In the genomic region with DNA sequence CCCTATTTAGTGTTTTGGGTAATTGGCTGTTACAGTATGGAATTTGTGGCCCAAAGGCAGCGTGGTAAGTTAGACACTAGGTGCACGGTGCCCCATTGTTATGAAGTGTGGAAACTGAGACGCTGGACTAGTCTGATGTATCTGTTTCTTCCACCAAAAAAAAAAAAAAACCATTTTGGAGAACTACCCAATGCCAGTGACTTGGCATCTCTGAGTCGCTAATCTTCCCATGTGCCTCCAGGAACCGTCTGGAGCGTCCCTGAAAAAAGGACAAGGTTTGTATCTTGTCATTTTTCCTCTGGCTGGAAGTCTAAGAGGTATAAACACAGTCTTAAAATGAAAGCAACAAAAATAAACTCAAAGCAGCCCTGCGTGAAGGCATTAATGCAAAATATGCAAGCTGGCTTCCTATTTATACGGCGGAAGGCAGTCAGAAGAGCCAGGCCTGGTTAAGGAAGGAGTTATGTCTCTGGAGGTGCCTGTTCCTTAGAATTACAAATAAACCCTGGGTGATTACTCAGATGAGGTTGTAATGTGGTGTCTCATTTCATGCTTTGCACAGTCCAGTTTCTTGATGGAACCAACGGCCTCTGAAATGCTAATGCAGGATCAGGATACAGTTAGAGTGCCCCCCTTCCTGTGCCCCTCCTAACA, we compare ENCODE assay signal across 10 cellular contexts. TPM values are rescaled to one million over a fixed set of nuclear protein-coding genes. Genes with fewer than 3 reads are reported as not detected.
DNase-seq lines count a peak whose midpoint lies in the region; ATAC-seq and TF ChIP-seq lines count a peak whose summit lies in the region.
"Had no signal": no experiment of that assay in that cellular context is flagged by ENCODE, and none has a peak within 500 bp of the region (broad histone marks: within the 10 kb centered on the region; RNA-seq: fewer than 3 reads in every experiment).

No MANE protein-coding gene starts in this region.

- TF ChIP-seq CTCF in CD14-positive monocyte (IDR thresholded peaks at IDR 0.05) (no peak), PC-9 (conservative IDR thresholded peaks at IDR 0.05) (no peak), osteocyte (IDR thresholded peaks at IDR 0.05) (no peak)

- POLR2A ChIA-PET in PC-9 (lab: Charles Lee; ENCODE audit: unreplicated experiment): no interaction called here

- WGBS in esophagus, 2 donors: 29 to 34% methylated on average over 10 of the region's 10 CpGs

- intact Hi-C loops in CD14-positive monocyte (cut with micrococcal nuclease): no loop called here
- intact Hi-C loops in PC-9 (cut with micrococcal nuclease; ENCODE audit: unreplicated experiment): loop anchor here (2.0 kb wide), 2 partner anchors 19 to 31 kb away; no protein-coding TSS in a partner anchor

- H3K9me2 ChIP-seq in PC-9 (ENCODE audit: insufficient read depth): no peaks in the 10 kb centered on the region

- H3K4me3 ChIP-seq in PC-9: no peak overlapping the region
- no peak overlapping the region for H3K4me3 ChIP-seq in esophagus (ENCODE audit: low read depth in 1 of 2, low read length in 2 of 2)

- H3K4me1 ChIP-seq in PC-9 (replicated peaks; ENCODE audit: insufficient read depth) (peaks cover 59% of the 10 kb centered on the region), esophagus (ENCODE audit: control insufficient read depth in 2 of 2, insufficient read depth in 2 of 2, low read length in 1 of 2) (peaks cover 21 to 42% of the 10 kb centered on the region in 2 donors)

- no peak overlapping the region for H3K4me2 ChIP-seq in PC-9

- no peaks in the 10 kb centered on the region for H3K27me3 ChIP-seq in PC-9 (ENCODE audit: insufficient read depth, low read depth)
- H3K27me3 ChIP-seq in esophagus (ENCODE audit: control insufficient read depth in 1 of 2, insufficient read depth in 2 of 2, low read length in 2 of 2): no peaks in the 10 kb centered on the region

- H3K36me3 Mint-ChIP-seq in CD14-positive monocyte (peaks cover 11 to 25% of the 10 kb centered on the region in 2 donors), osteocyte (ENCODE audit: unreplicated experiment) (peaks cover 6% of the 10 kb centered on the region)

- H3K27ac ChIP-seq in PC-9 (peak overlapping the region; percentile 66), esophagus (ENCODE audit: low read depth in 2 of 2, low read length in 1 of 2) (peak overlapping the region; percentile 76 to 90)

- peaks cover 100% of the 10 kb centered on the region for H3K79me2 ChIP-seq in PC-9 (ENCODE audit: low read depth)

- H3K9me3 ChIP-seq in PC-9 (ENCODE audit: insufficient read depth, low read depth): no peaks in the 10 kb centered on the region
- H3K9me3 ChIP-seq in esophagus (ENCODE audit: control insufficient read depth in 2 of 2, insufficient read depth in 1 of 2, low read depth in 1 of 2, low read length in 1 of 2): no peaks in the 10 kb centered on the region

- peak overlapping the region; percentile 87 to 95 (median 93) for H3K27ac Mint-ChIP-seq in CD14-positive monocyte
- H3K27ac Mint-ChIP-seq in osteocyte (ENCODE audit: unreplicated experiment): peak overlapping the region; percentile 98

- CTCF ChIA-PET in PC-9 (lab: Charles Lee): no interaction called here

- H3K4me3 Mint-ChIP-seq in CD14-positive monocyte (peak overlapping the region; percentile 39 to 80), osteocyte (ENCODE audit: unreplicated experiment) (peak overlapping the region; percentile 41)

- BruUV-seq in PC-9 (replicated peaks; lab: Mats Ljungman, UMichigan): no TSS peak

- peaks cover 88% of the 10 kb centered on the region for H3F3A ChIP-seq in PC-9 (ENCODE audit: insufficient read depth, low read depth)

- H3K4me1 Mint-ChIP-seq in CD14-positive monocyte (peaks cover 87% of the 10 kb centered on the region), osteocyte (ENCODE audit: unreplicated experiment) (peaks cover 89% of the 10 kb centered on the region)

- no peak for DNase-seq in CD14-positive monocyte (ENCODE audit: low spot score)
- no peak for DNase-seq in PC-9
- no peak for DNase-seq in osteocyte (ENCODE audit: extremely low spot score, unreplicated experiment)
- DNase-seq in DMS153 (lab: John Stamatoyannopoulos, UW): no peak
- no peak for DNase-seq in ecto neural progenitor cell (ENCODE audit: low spot score)
- DNase-seq in activated CD8-positive, alpha-beta memory T cell treated with anti-CD3 and anti-CD28 coated beads for 24 hours: no peak
- DNase-seq: effector CD8-positive, alpha-beta T cell; NCI-H446 had no signal

- H4K20me1 ChIP-seq in PC-9 (ENCODE audit: insufficient read depth): peaks cover 93% of the 10 kb centered on the region

- H3K27me3 Mint-ChIP-seq in CD14-positive monocyte (ENCODE audit: low read depth in 3 of 3) (no peaks in the 10 kb centered on the region), osteocyte (ENCODE audit: unreplicated experiment) (no peaks in the 10 kb centered on the region)

- no peak overlapping the region for H2AFZ ChIP-seq in PC-9

- ATAC-seq in GM21447 (IDR thresholded peaks at IDR 0.05; ENCODE audit: unreplicated experiment): no peak

- H3K9me3 Mint-ChIP-seq in CD14-positive monocyte: no peaks in the 10 kb centered on the region
- H3K9me3 Mint-ChIP-seq in osteocyte (ENCODE audit: unreplicated experiment): no peaks in the 10 kb centered on the region

- H3K36me3 ChIP-seq in PC-9 (ENCODE audit: low read depth) (peaks cover 16% of the 10 kb centered on the region), esophagus (ENCODE audit: control insufficient read depth in 2 of 2, insufficient read depth in 2 of 2, low read length in 1 of 2) (no peaks in the 10 kb centered on the region)

RNA-seq across cellular contexts. Expression of gene ACTN4, which starts 20.2 kb away (rescaled TPM):
- polyA plus RNA-seq in CD14-positive monocyte (10 to 100 TPM in 1 of 2 donors, 1 to 10 TPM in 1; 8.4 to 16.0 TPM), esophagus (100 to 1,000 TPM; 261 to 376 TPM)
- total RNA-seq in PC-9 (2021) (1,066 and 1,233 TPM in 2 replicates), osteocyte (525 and 560 TPM in 2 replicates)

RNA-seq across cellular contexts. Expression of gene EIF3K, which starts 48.7 kb away (rescaled TPM):
- 100 to 1,000 TPM; 326 to 381 TPM for polyA plus RNA-seq in CD14-positive monocyte
- total RNA-seq in PC-9 (2021): 230 and 292 TPM in 2 replicates
- 100 to 1,000 TPM; 248 to 396 TPM for polyA plus RNA-seq in esophagus
- 258 and 262 TPM in 2 replicates for total RNA-seq in osteocyte

RNA-seq across cellular contexts. Expression of gene MAP4K1, which starts 49.9 kb away (rescaled TPM):
- polyA plus RNA-seq in CD14-positive monocyte (10 to 100 TPM; 19.8 to 22.4 TPM), esophagus (1 to 10 TPM; 3.3 to 7.3 TPM)
- total RNA-seq in PC-9 (2021) (3.5 and 6.8 TPM in 2 replicates), osteocyte (2.1 and 3.1 TPM in 2 replicates)
